ENCODE assay signal across 13 cellular contexts in genomic region chr3:37287776-37288175, GRCh38. TPM values are rescaled to one million over a fixed set of nuclear protein-coding genes. Genes with fewer than 3 reads are reported as not detected.
DNase-seq lines count a peak whose midpoint lies in the region; ATAC-seq and TF ChIP-seq lines count a peak whose summit lies in the region.
"Had no signal": no experiment of that assay in that cellular context is flagged by ENCODE, and none has a peak within 500 bp of the region (broad histone marks: within the 10 kb centered on the region; RNA-seq: fewer than 3 reads in every experiment).

No MANE protein-coding gene starts in this region.

- no peaks in the 10 kb centered on the region for H3K9me3 ChIP-seq in RWPE2 (ENCODE audit: severe bottlenecking)

- CTCF ChIA-PET in T-cell (lab: Charles Lee), result interaction anchor here (0.6 to 0.7 kb wide), 2 partner anchors 11 to 49 kb away, joined by 3 to 5 read pairs; no protein-coding TSS in a partner anchor

- H3K4me3 Mint-ChIP-seq in activated T-cell treated with anti-CD3 and anti-CD28 coated beads, Interleukin-2, amount 50 U/mL, for 4 hours, result no peak overlapping the region
- H3K4me3 Mint-ChIP-seq in stimulated activated effector memory CD8-positive, alpha-beta T cell treated with anti-CD3 and anti-CD28 coated beads, Interleukin-12 subunit alpha, Interleukin-12 subunit beta, amount 100 ng/mL, for 72 hours, result no peak overlapping the region
- no peak overlapping the region for H3K4me3 Mint-ChIP-seq in T-cell
- H3K4me3 Mint-ChIP-seq: central memory CD8-positive, alpha-beta T cell; endodermal cell had no signal

- no peak for DNase-seq in activated T-cell treated with anti-CD3 and anti-CD28 coated beads, Interleukin-2, amount 50 U/mL, for 4 hours
- DNase-seq in activated T-cell treated with anti-CD3 and anti-CD28 coated beads, Interleukin-2, amount 50 U/mL, for 48 hours, result no peak
- DNase-seq in RWPE2 (ENCODE audit: low spot score), result no peak
- peak; percentile 10 for DNase-seq in epithelial cell of prostate (ENCODE audit: low read depth, low spot score)
- DNase-seq in stimulated activated effector memory CD8-positive, alpha-beta T cell treated with anti-CD3 and anti-CD28 coated beads, Interleukin-12 subunit alpha, Interleukin-12 subunit beta, amount 100 ng/mL, for 72 hours (ENCODE audit: low spot score in 2 of 2), result no peak
- DNase-seq in T-cell, result no peak
- DNase-seq in NCI-H1694 treated with DMSO at 0.1 percent for 48 hours (lab: John Stamatoyannopoulos, UW), result no peak
- DNase-seq: endodermal cell; midbrain; NCI-H2029 treated with DMSO at 0.1 percent for 48 hours; stimulated activated naive CD4-positive, alpha-beta T cell had no signal

- H3K27me3 Mint-ChIP-seq in activated T-cell treated with anti-CD3 and anti-CD28 coated beads, Interleukin-2, amount 50 U/mL, for 4 hours (ENCODE audit: low read depth), result no peaks in the 10 kb centered on the region
- H3K27me3 Mint-ChIP-seq in T-cell, result no peaks in the 10 kb centered on the region
- H3K27me3 Mint-ChIP-seq: central memory CD8-positive, alpha-beta T cell had no signal

- H3K27ac ChIP-seq in RWPE2 (ENCODE audit: poor library complexity, severe bottlenecking) (peak overlapping the region; percentile 47), epithelial cell of prostate (peak overlapping the region; percentile 48)

- no peak for TF ChIP-seq CTCF in RWPE2 (IDR thresholded peaks at IDR 0.05; ENCODE audit: poor library complexity, severe bottlenecking)

- H3K36me3 ChIP-seq in RWPE2 (ENCODE audit: low read depth), result peaks cover 66% of the 10 kb centered on the region

- no peak overlapping the region for H3K4me3 ChIP-seq in RWPE2 (ENCODE audit: severe bottlenecking)

- POLR2A ChIA-PET in T-cell (lab: Charles Lee), result no interaction called here

- H3K36me3 Mint-ChIP-seq in activated T-cell treated with anti-CD3 and anti-CD28 coated beads, Interleukin-2, amount 50 U/mL, for 4 hours (ENCODE audit: insufficient read depth), result peaks cover 33% of the 10 kb centered on the region
- H3K36me3 Mint-ChIP-seq in stimulated activated effector memory CD8-positive, alpha-beta T cell treated with anti-CD3 and anti-CD28 coated beads, Interleukin-12 subunit alpha, Interleukin-12 subunit beta, amount 100 ng/mL, for 72 hours, result peaks cover 96% of the 10 kb centered on the region
- peaks cover 42% of the 10 kb centered on the region for H3K36me3 Mint-ChIP-seq in T-cell

- H3K27ac Mint-ChIP-seq in stimulated activated effector memory CD8-positive, alpha-beta T cell treated with anti-CD3 and anti-CD28 coated beads, Interleukin-12 subunit alpha, Interleukin-12 subunit beta, amount 100 ng/mL, for 72 hours, result peak overlapping the region; percentile 67
- peak overlapping the region in 1 of 2 donors; percentile 23 for H3K27ac Mint-ChIP-seq in T-cell
- H3K27ac Mint-ChIP-seq: endodermal cell had no signal

- peaks cover 35% of the 10 kb centered on the region for H3K4me1 ChIP-seq in RWPE2 (ENCODE audit: insufficient read depth, poor library complexity, severe bottlenecking)

- ATAC-seq in activated T-cell treated with anti-CD3 and anti-CD28 coated beads, Interleukin-2, amount 50 U/mL, for 4 hours, result peak; percentile 41 to 48
- ATAC-seq in RWPE2 (ENCODE audit: low read depth) (peak; percentile 59), HG02884 (IDR thresholded peaks at IDR 0.05; ENCODE audit: unreplicated experiment) (no peak), T-cell (replicated peaks in 1 of 4) (no peak)
- ATAC-seq in stimulated activated effector memory CD8-positive, alpha-beta T cell treated with anti-CD3 and anti-CD28 coated beads, Interleukin-12 subunit alpha, Interleukin-12 subunit beta, amount 100 ng/mL, for 72 hours, result peak; percentile 77

- peaks cover 11% of the 10 kb centered on the region for H3K4me1 Mint-ChIP-seq in activated T-cell treated with anti-CD3 and anti-CD28 coated beads, Interleukin-2, amount 50 U/mL, for 4 hours (ENCODE audit: low read depth)
- H3K4me1 Mint-ChIP-seq in stimulated activated effector memory CD8-positive, alpha-beta T cell treated with anti-CD3 and anti-CD28 coated beads, Interleukin-12 subunit alpha, Interleukin-12 subunit beta, amount 100 ng/mL, for 72 hours, result peaks cover 24% of the 10 kb centered on the region
- H3K4me1 Mint-ChIP-seq in T-cell, result peaks cover 0 to 27% (median 20%) of the 10 kb centered on the region in 3 donors

- no peaks in the 10 kb centered on the region for H3K9me3 Mint-ChIP-seq in activated T-cell treated with anti-CD3 and anti-CD28 coated beads, Interleukin-2, amount 50 U/mL, for 4 hours
- no peaks in the 10 kb centered on the region for H3K9me3 Mint-ChIP-seq in stimulated activated effector memory CD8-positive, alpha-beta T cell treated with anti-CD3 and anti-CD28 coated beads, Interleukin-12 subunit alpha, Interleukin-12 subunit beta, amount 100 ng/mL, for 72 hours
- no peaks in the 10 kb centered on the region for H3K9me3 Mint-ChIP-seq in T-cell
- H3K9me3 Mint-ChIP-seq: central memory CD8-positive, alpha-beta T cell; endodermal cell had no signal

- no peaks in the 10 kb centered on the region for H3K27me3 ChIP-seq in RWPE2 (ENCODE audit: insufficient read depth, poor library complexity, severe bottlenecking)

RNA-seq across cellular contexts. Expression of gene GOLGA4, which starts 44.7 kb away (rescaled TPM):
- total RNA-seq in activated T-cell treated with anti-CD3 and anti-CD28 coated beads, Interleukin-2, amount 50 U/mL, for 4 hours, result 10 to 100 TPM; 31.5 to 37.0 (median 32.1) TPM
- total RNA-seq in T-cell, result 10 to 100 TPM; 48.8 to 57.2 (median 52.7) TPM

Comparison
In these comparisons a context has a peak if more than half of its experiments do, and no peak if none do; other contexts are left out.
1. ATAC-seq: peak in activated T-cell treated with anti-CD3 and anti-CD28 coated beads, Interleukin-2, amount 50 U/mL, for 4 hours (2 of 2), RWPE2 (single experiment) and stimulated activated effector memory CD8-positive, alpha-beta T cell treated with anti-CD3 and anti-CD28 coated beads, Interleukin-12 subunit alpha, Interleukin-12 subunit beta, amount 100 ng/mL, for 72 hours (single experiment); none in HG02884 (single experiment) and T-cell (0 of 4).